28 cellular contexts compared by ENCODE assay signal in genomic region chr1:198925575-198925974, GRCh38.
DNase-seq lines count a peak whose midpoint lies in the region; ATAC-seq, FAIRE-seq and TF ChIP-seq lines count a peak whose summit lies in the region.
"Had no signal": no experiment of that assay in that cellular context is flagged by ENCODE, and none has a peak within 500 bp of the region (broad histone marks: within the 10 kb centered on the region; RNA-seq: fewer than 3 reads in every experiment).

No MANE protein-coding gene starts in this region.

- H3K27ac Mint-ChIP-seq in activated T-helper 1 cell treated with anti-CD3 and anti-CD28 coated beads, Interleukin-12 subunit alpha, Interleukin-12 subunit beta, Interleukin-2, Interleukin-4 antibody, amounts not matched to agents 30 ng/mL and 10 ng/mL and 1 ng/mL, durations not matched to agents 14 hours and 24 hours and 36 hours, result peak overlapping the region; percentile 15
- H3K27ac Mint-ChIP-seq: activated CD4-positive, alpha-beta T cell treated with anti-CD3 and anti-CD28 coated beads, Interleukin-2, amount 10 ng/mL, durations not matched to agents 7 days and 5 days; H9; naive B cell had no signal

- TF ChIP-seq POLR2A in H54 (IDR thresholded peaks at IDR 0.05; ENCODE audit: low read depth, low read length), result no peak
- no peak for TF ChIP-seq POLR2A in GM12891 (IDR thresholded peaks at IDR 0.05; ENCODE audit: low read depth, low read length)

- peak; percentile 55 for FAIRE-seq in GM19239 (lab: Jason Lieb, UNC)
- FAIRE-seq in H54 (lab: Jason Lieb, UNC), result no peak
- FAIRE-seq in GM12891 (lab: Jason Lieb, UNC), result no peak
- FAIRE-seq: G401.6, HTR-8/SVneo, K562 had no signal

- H3K4me1 ChIP-seq in thymus (ENCODE audit: control insufficient read depth, insufficient read depth, low read length), result peaks cover 11% of the 10 kb centered on the region
- H3K4me1 ChIP-seq: psoas muscle, sigmoid colon, thyroid gland had no signal

- H3K4me3 ChIP-seq in thymus (ENCODE audit: low read length), result peak overlapping the region; percentile 7
- H3K4me3 ChIP-seq: K562, psoas muscle, sigmoid colon, thyroid gland had no signal

- H3K9me3 Mint-ChIP-seq in activated T-cell treated with anti-CD3 and anti-CD28 coated beads, Interleukin-2, amount 50 U/mL, for 4 hours, result no peaks in the 10 kb centered on the region
- no peaks in the 10 kb centered on the region for H3K9me3 Mint-ChIP-seq in activated T-helper 1 cell treated with anti-CD3 and anti-CD28 coated beads, Interleukin-12 subunit alpha, Interleukin-12 subunit beta, Interleukin-2, Interleukin-4 antibody, amounts not matched to agents 30 ng/mL and 10 ng/mL and 1 ng/mL, durations not matched to agents 14 hours and 24 hours and 36 hours
- H3K9me3 Mint-ChIP-seq: H9, mesothelial cell of epicardium, naive B cell had no signal

- peak; percentile 28 to 33 for ATAC-seq in activated T-cell treated with anti-CD3 and anti-CD28 coated beads, Interleukin-2, amount 50 U/mL, for 4 hours
- ATAC-seq: K562, psoas muscle had no signal

- no peaks in the 10 kb centered on the region for H3K9me3 ChIP-seq in thymus (ENCODE audit: control insufficient read depth)
- H3K9me3 ChIP-seq: BE2C, psoas muscle, sigmoid colon, thyroid gland had no signal

- no peak overlapping the region for H3K4me3 Mint-ChIP-seq in activated T-cell treated with anti-CD3 and anti-CD28 coated beads, Interleukin-2, amount 50 U/mL, for 4 hours
- H3K4me3 Mint-ChIP-seq in activated T-helper 1 cell treated with anti-CD3 and anti-CD28 coated beads, Interleukin-12 subunit alpha, Interleukin-12 subunit beta, Interleukin-2, Interleukin-4 antibody, amounts not matched to agents 30 ng/mL and 10 ng/mL and 1 ng/mL, durations not matched to agents 14 hours and 24 hours and 36 hours, result peak overlapping the region; percentile 35
- H3K4me3 Mint-ChIP-seq: activated CD4-positive, alpha-beta T cell treated with anti-CD3 and anti-CD28 coated beads, Interleukin-2, amount 10 ng/mL, durations not matched to agents 7 days and 5 days; H9; mesothelial cell of epicardium; naive B cell had no signal

- no peak overlapping the region for H3K27ac ChIP-seq in thymus (ENCODE audit: low read depth)
- H3K27ac ChIP-seq: psoas muscle, sigmoid colon, thyroid gland had no signal

- H3K27me3 ChIP-seq in thymus (ENCODE audit: control insufficient read depth, insufficient read depth), result no peaks in the 10 kb centered on the region
- H3K27me3 ChIP-seq: BE2C, sigmoid colon, thyroid gland had no signal

- intact Hi-C loops in activated T-helper 1 cell treated with anti-CD3 and anti-CD28 coated beads, Interleukin-12 subunit alpha, Interleukin-12 subunit beta, Interleukin-2, Interleukin-4 antibody, amounts not matched to agents 30 ng/mL and 10 ng/mL and 1 ng/mL, durations not matched to agents 14 hours and 24 hours and 36 hours (cut with micrococcal nuclease), result loop anchor here (1.0 to 10.0 kb wide), 4 partner anchors 12 to 1229 kb away; partner anchors contain the start of gene DENND1B

- H3K36me3 ChIP-seq in thymus (ENCODE audit: control insufficient read depth, insufficient read depth), result no peaks in the 10 kb centered on the region
- H3K36me3 ChIP-seq: BE2C, sigmoid colon, thyroid gland had no signal

- H3K4me1 Mint-ChIP-seq in activated T-cell treated with anti-CD3 and anti-CD28 coated beads, Interleukin-2, amount 50 U/mL, for 4 hours (ENCODE audit: low read depth), result peaks cover 43% of the 10 kb centered on the region
- peaks cover 84% of the 10 kb centered on the region for H3K4me1 Mint-ChIP-seq in activated T-helper 1 cell treated with anti-CD3 and anti-CD28 coated beads, Interleukin-12 subunit alpha, Interleukin-12 subunit beta, Interleukin-2, Interleukin-4 antibody, amounts not matched to agents 30 ng/mL and 10 ng/mL and 1 ng/mL, durations not matched to agents 14 hours and 24 hours and 36 hours (ENCODE audit: low read depth)

- DNase-seq in activated T-cell treated with anti-CD3 and anti-CD28 coated beads, Interleukin-2, amount 50 U/mL, for 4 hours, result no peak
- DNase-seq in activated T-cell treated with anti-CD3 and anti-CD28 coated beads, Interleukin-2, amount 50 U/mL, for 1 hour, result no peak
- no peak for DNase-seq in GM19239 (ENCODE audit: insufficient read length, low spot score)
- DNase-seq in activated T-helper 1 cell treated with anti-CD3 and anti-CD28 coated beads, Interleukin-12 subunit alpha, Interleukin-12 subunit beta, Interleukin-2, Interleukin-4 antibody, amounts not matched to agents 30 ng/mL and 10 ng/mL and 1 ng/mL, durations not matched to agents 14 hours and 24 hours and 36 hours (ENCODE audit: low spot score), result no peak
- no peak for DNase-seq in H54 (ENCODE audit: insufficient read length, low spot score)
- no peak for DNase-seq in GM12891 (ENCODE audit: insufficient read length, low spot score)
- DNase-seq: activated CD4-positive, alpha-beta T cell treated with anti-CD3 and anti-CD28 coated beads, Interleukin-2, amount 10 ng/mL, durations not matched to agents 7 days and 5 days; activated naive CD4-positive, alpha-beta T cell treated with anti-CD3 and anti-CD28 coated beads, Interleukin-2, amount 50 U/mL, for 16 hours; aorta; BE2C; H9; head of caudate nucleus; kidney; naive B cell; NCI-H1436 treated with DMSO at 0.1 percent for 48 hours; NCI-H446; NCI-H774; nucleus accumbens; psoas muscle; RPMI8226; sigmoid colon; stimulated activated naive CD4-positive, alpha-beta T cell treated with Interleukin-2 at 50 U/mL for 16 hours; thyroid gland had no signal

- H3K36me3 Mint-ChIP-seq in activated T-cell treated with anti-CD3 and anti-CD28 coated beads, Interleukin-2, amount 50 U/mL, for 4 hours (ENCODE audit: insufficient read depth), result no peaks in the 10 kb centered on the region
- peaks cover 13% of the 10 kb centered on the region for H3K36me3 Mint-ChIP-seq in activated T-helper 1 cell treated with anti-CD3 and anti-CD28 coated beads, Interleukin-12 subunit alpha, Interleukin-12 subunit beta, Interleukin-2, Interleukin-4 antibody, amounts not matched to agents 30 ng/mL and 10 ng/mL and 1 ng/mL, durations not matched to agents 14 hours and 24 hours and 36 hours (ENCODE audit: low read depth)
- H3K36me3 Mint-ChIP-seq: naive B cell had no signal

- no peaks in the 10 kb centered on the region for H3K27me3 Mint-ChIP-seq in activated T-cell treated with anti-CD3 and anti-CD28 coated beads, Interleukin-2, amount 50 U/mL, for 4 hours (ENCODE audit: low read depth)
- H3K27me3 Mint-ChIP-seq in activated T-helper 1 cell treated with anti-CD3 and anti-CD28 coated beads, Interleukin-12 subunit alpha, Interleukin-12 subunit beta, Interleukin-2, Interleukin-4 antibody, amounts not matched to agents 30 ng/mL and 10 ng/mL and 1 ng/mL, durations not matched to agents 14 hours and 24 hours and 36 hours (ENCODE audit: insufficient read depth), result no peaks in the 10 kb centered on the region
- H3K27me3 Mint-ChIP-seq: activated CD4-positive, alpha-beta T cell treated with anti-CD3 and anti-CD28 coated beads, Interleukin-2, amount 10 ng/mL, durations not matched to agents 7 days and 5 days; naive B cell had no signal

TF ChIP-seq in GM12891, 5 proteins besides CTCF, POLR2A, EP300 and RAD21:
- TF ChIP-seq TAF1 (IDR thresholded peaks at IDR 0.05; ENCODE audit: low read depth, low read length) (no peak), PAX5 (IDR thresholded peaks at IDR 0.05; ENCODE audit: insufficient read depth, low read length, severe bottlenecking) (no peak), POU2F2 (IDR thresholded peaks at IDR 0.05; ENCODE audit: low read depth, low read length) (no peak), POLR2AphosphoS5 (IDR thresholded peaks at IDR 0.05; ENCODE audit: low read depth, low read length) (no peak), SPI1 (IDR thresholded peaks at IDR 0.05; ENCODE audit: low read depth, low read length) (no peak)
TF ChIP-seq in GM12891: peak in this region for 0.
